Comparison of ENCODE assay signal across 8 cellular contexts in the genomic region with DNA sequence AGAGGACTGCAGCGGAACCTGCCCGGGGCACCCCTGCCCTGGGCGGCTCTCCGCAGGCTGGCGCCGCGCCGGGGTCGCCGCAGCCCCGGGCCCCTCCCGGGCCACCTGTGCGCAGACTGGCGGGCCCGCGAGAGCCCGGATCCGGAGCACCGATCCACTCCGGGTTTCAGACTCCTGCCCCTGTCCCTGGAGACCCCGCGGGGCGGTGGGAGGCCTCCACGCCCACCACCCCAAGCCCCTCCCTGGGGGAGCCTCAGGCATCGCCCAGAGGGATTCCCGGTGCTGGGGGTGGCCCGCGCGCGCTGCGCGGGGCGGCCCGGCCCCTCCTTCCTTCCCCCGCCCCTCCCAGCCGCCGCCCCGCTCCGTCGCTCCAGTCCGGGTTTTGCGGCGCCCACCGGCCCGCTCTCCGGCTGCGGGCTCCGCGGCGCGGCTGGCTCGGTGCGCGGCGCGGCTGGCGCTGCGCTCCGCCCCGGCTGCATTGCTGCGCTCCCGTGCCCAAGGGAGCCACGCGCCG. TPM values are rescaled to one million over a fixed set of nuclear protein-coding genes. Genes with fewer than 3 reads are reported as not detected.
DNase-seq lines count a peak whose midpoint lies in the region; TF ChIP-seq lines count a peak whose summit lies in the region.

A gene (plus strand): TSS at position 476 of the 514 bp plus-strand sequence. CDS start 192 bp downstream, outside the sequence.

- no peaks in the 10 kb centered on the region for H3K9me2 ChIP-seq in MM.1S (replicated peaks; ENCODE audit: insufficient read depth, low read length)

- DNase-seq in NCI-H1417 (lab: John Stamatoyannopoulos, UW): peak; percentile 79 to 89 (median 87)
- no peak for DNase-seq in NCI-H1417 treated with DMSO at 0.1 percent for 48 hours (lab: John Stamatoyannopoulos, UW)
- DNase-seq in NCI-H69 (lab: John Stamatoyannopoulos, UW): peak; percentile 92
- DNase-seq in activated T-cell treated with anti-CD3 and anti-CD28 coated beads, Interleukin-2, amount 50 U/mL, for 48 hours: peak; percentile 74 to 80
- peak; percentile 20 to 59 for DNase-seq in fibroblast of lung (ENCODE audit: low read depth in 2 of 2)
- no peak for DNase-seq in MM.1S
- DNase-seq in hippocampal formation (lab: John Stamatoyannopoulos, UW): no peak

- no peak within 1 kb of the TSS for H2AFZ ChIP-seq in fibroblast of lung (ENCODE audit: low read length)
- H2AFZ ChIP-seq in MM.1S (ENCODE audit: low read length): no peak within 1 kb of the TSS

- peak within 1 kb of the TSS; percentile 25 for H3K4me2 ChIP-seq in fibroblast of lung (ENCODE audit: extremely low read depth, insufficient read depth, low read length)
- no peak within 1 kb of the TSS for H3K4me2 ChIP-seq in MM.1S (ENCODE audit: low read depth, low read length)

- no peaks in the 10 kb centered on the region for H3K9me3 ChIP-seq in fibroblast of lung (ENCODE audit: control insufficient read depth, insufficient read depth, low read depth, low read length)
- no peaks in the 10 kb centered on the region for H3K9me3 ChIP-seq in MM.1S (replicated peaks; ENCODE audit: insufficient read depth, low read length)

- H4K20me1 ChIP-seq in fibroblast of lung (ENCODE audit: control insufficient read depth, extremely low read depth, insufficient read depth, low read length) (no peaks in the 10 kb centered on the region), MM.1S (ENCODE audit: insufficient read depth, low read length) (no peaks in the 10 kb centered on the region)

- no peaks in the 10 kb centered on the region for H3K36me3 ChIP-seq in fibroblast of lung (ENCODE audit: control insufficient read depth, insufficient read depth, low read length)
- H3K36me3 ChIP-seq in rectal smooth muscle tissue (ENCODE audit: control insufficient read depth, insufficient read depth, low read length): no peaks in the 10 kb centered on the region
- H3K36me3 ChIP-seq in MM.1S (replicated peaks; ENCODE audit: insufficient read depth, low read length): no peaks in the 10 kb centered on the region

- H3K4me3 ChIP-seq in fibroblast of lung (replicated peaks in 1 of 4; ENCODE audit: control extremely low read depth in 1 of 4, insufficient read depth in 1 of 4, low read depth in 3 of 4, low read length in 4 of 4) (peak within 1 kb of the TSS in 1 of 4 experiments; percentile 25), rectal smooth muscle tissue (ENCODE audit: low read length) (peak within 1 kb of the TSS; percentile 36), MM.1S (ENCODE audit: low read length) (no peak within 1 kb of the TSS)

- H3K9ac ChIP-seq in fibroblast of lung (ENCODE audit: insufficient read depth, low read length) (no peak within 1 kb of the TSS), rectal smooth muscle tissue (ENCODE audit: low read length) (no peak within 1 kb of the TSS), MM.1S (ENCODE audit: low read length) (no peak within 1 kb of the TSS)

- H3K79me2 ChIP-seq in fibroblast of lung (ENCODE audit: control insufficient read depth, insufficient read depth, low read length): no peaks in the 10 kb centered on the region
- H3K79me2 ChIP-seq in MM.1S (ENCODE audit: low read length): no peaks in the 10 kb centered on the region

- H3K27me3 ChIP-seq in fibroblast of lung (ENCODE audit: control insufficient read depth, insufficient read depth, low read length) (peaks cover 24% of the 10 kb centered on the region), rectal smooth muscle tissue (ENCODE audit: control insufficient read depth, insufficient read depth, low read length) (peaks cover 39% of the 10 kb centered on the region), MM.1S (replicated peaks; ENCODE audit: insufficient read depth, low read length) (peaks cover 69% of the 10 kb centered on the region)

- H3F3A ChIP-seq in MM.1S (ENCODE audit: insufficient read depth, low read length): no peaks in the 10 kb centered on the region

- TF ChIP-seq CTCF in fibroblast of lung (conservative IDR thresholded peaks at IDR 0.05 in 1 of 2, IDR thresholded peaks at IDR 0.05 in 1 of 2; ENCODE audit: low read depth in 1 of 2, low read length in 2 of 2) (no peak), MM.1S (IDR thresholded peaks at IDR 0.05; ENCODE audit: low read length) (no peak)

- no peaks in the 10 kb centered on the region for H3K4me1 ChIP-seq in fibroblast of lung (ENCODE audit: control insufficient read depth, extremely low read depth, insufficient read depth, low read length)
- no peaks in the 10 kb centered on the region for H3K4me1 ChIP-seq in rectal smooth muscle tissue (ENCODE audit: control insufficient read depth, insufficient read depth, low read length)
- no peaks in the 10 kb centered on the region for H3K4me1 ChIP-seq in MM.1S (ENCODE audit: low read length)

- H3K27ac ChIP-seq in fibroblast of lung (ENCODE audit: insufficient read depth, low read length): no peak within 1 kb of the TSS
- H3K27ac ChIP-seq in rectal smooth muscle tissue (ENCODE audit: low read depth, low read length): no peak within 1 kb of the TSS
- no peak within 1 kb of the TSS for H3K27ac ChIP-seq in MM.1S (ENCODE audit: low read length)

RNA-seq across cellular contexts. Expression of the gene that starts here (rescaled TPM):
- total RNA-seq in fibroblast of lung: not detected in 2 replicates
- 0.01 TPM in 1 of 2 replicates, not detected in the other for polyA plus RNA-seq in fibroblast of lung
- polyA plus RNA-seq in fibroblast of lung (2012): not detected in 2 replicates
- polyA minus RNA-seq in fibroblast of lung (ENCODE audit: low replicate concordance): not detected in 2 replicates

Comparison
In these comparisons a context has a peak if more than half of its experiments do, and no peak if none do; other contexts are left out.
1. DNase-seq: peak in NCI-H1417 (3 of 3), NCI-H69 (single experiment) and activated T-cell treated with anti-CD3 and anti-CD28 coated beads, Interleukin-2, amount 50 U/mL, for 48 hours (2 of 2); none in NCI-H1417 treated with DMSO at 0.1 percent for 48 hours (single experiment), MM.1S (single experiment) and hippocampal formation (0 of 2).
2. Peak in DNase-seq and H3K4me2 ChIP-seq in fibroblast of lung; RNA of the gene not detected or under 1 TPM.